In the genomic region with DNA sequence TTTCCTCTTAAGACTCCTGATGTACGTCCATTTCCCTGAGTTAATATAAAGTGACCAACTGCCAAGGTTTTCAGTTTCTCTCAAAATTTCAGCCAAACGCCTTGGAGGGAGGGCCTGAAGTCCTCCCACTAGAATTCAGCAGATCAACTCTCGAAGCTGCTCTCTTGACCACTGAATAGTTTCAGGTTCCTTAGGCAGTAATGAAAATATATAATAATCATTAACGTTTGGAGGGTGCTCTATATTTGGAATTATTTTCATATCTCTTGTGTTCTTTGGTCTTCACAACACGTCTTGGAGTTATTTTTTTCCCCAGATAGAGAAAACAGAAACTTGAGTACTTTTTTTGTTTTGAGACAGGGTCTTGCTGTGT, we compare ENCODE assay signal across 1 cellular context.
TF ChIP-seq lines count a peak whose summit lies in the region.

No MANE protein-coding gene starts in this region.

TF ChIP-seq in HepG2, 621 proteins besides CTCF, POLR2A, EP300 and RAD21 (continued from another document):
- TF ChIP-seq, protein P1, sequence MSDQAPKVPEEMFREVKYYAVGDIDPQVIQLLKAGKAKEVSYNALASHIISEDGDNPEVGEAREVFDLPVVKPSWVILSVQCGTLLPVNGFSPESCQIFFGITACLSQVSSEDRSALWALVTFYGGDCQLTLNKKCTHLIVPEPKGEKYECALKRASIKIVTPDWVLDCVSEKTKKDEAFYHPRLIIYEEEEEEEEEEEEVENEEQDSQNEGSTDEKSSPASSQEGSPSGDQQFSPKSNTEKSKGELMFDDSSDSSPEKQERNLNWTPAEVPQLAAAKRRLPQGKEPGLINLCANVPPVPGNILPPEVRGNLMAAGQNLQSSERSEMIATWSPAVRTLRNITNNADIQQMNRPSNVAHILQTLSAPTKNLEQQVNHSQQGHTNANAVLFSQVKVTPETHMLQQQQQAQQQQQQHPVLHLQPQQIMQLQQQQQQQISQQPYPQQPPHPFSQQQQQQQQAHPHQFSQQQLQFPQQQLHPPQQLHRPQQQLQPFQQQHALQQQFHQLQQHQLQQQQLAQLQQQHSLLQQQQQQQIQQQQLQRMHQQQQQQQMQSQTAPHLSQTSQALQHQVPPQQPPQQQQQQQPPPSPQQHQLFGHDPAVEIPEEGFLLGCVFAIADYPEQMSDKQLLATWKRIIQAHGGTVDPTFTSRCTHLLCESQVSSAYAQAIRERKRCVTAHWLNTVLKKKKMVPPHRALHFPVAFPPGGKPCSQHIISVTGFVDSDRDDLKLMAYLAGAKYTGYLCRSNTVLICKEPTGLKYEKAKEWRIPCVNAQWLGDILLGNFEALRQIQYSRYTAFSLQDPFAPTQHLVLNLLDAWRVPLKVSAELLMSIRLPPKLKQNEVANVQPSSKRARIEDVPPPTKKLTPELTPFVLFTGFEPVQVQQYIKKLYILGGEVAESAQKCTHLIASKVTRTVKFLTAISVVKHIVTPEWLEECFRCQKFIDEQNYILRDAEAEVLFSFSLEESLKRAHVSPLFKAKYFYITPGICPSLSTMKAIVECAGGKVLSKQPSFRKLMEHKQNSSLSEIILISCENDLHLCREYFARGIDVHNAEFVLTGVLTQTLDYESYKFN (CRISPR knock-in tag; conservative IDR thresholded peaks at IDR 0.05), result no peak
